Comparison of ENCODE assay signal across 18 cellular contexts in genomic region chr4:74630551-74630950, GRCh38.
A peak's percentile ranks its signal among the peaks of the same experiment; 100 is the strongest.
DNase-seq lines count a peak whose midpoint lies in the region; ATAC-seq, FAIRE-seq and TF ChIP-seq lines count a peak whose summit lies in the region.
"Had no signal": no experiment of that assay in that cellular context is flagged by ENCODE, and none has a peak within 500 bp of the region (broad histone marks: within the 10 kb centered on the region; RNA-seq: fewer than 3 reads in every experiment).

No MANE protein-coding gene starts in this region.

- BruUV-seq in HCT116 (replicated peaks; lab: Mats Ljungman, UMichigan) (no TSS peak), K562 (replicated peaks; lab: Mats Ljungman, UMichigan) (no TSS peak)

- peak overlapping the region; percentile 6 for H3K27ac Mint-ChIP-seq in CD4-positive, alpha-beta T cell
- H3K27ac Mint-ChIP-seq: H9 had no signal

- H2BK120ac ChIP-seq in mesenchymal stem cell (ENCODE audit: low read depth, low read length) = no peak overlapping the region

- H2AFZ ChIP-seq in HCT116 (ENCODE audit: low read depth, low read length, poor library complexity, severe bottlenecking) (no peak overlapping the region), K562 (ENCODE audit: low read depth, low read length) (no peak overlapping the region), mesenchymal stem cell (ENCODE audit: low read depth, low read length) (no peak overlapping the region)

- in situ Hi-C loops in K562 (cut with MboI) = no loop called here

- ATAC-seq in CD4-positive, alpha-beta T cell (ENCODE audit: poor library complexity) = no peak
- no peak for ATAC-seq in HCT116
- no peak for ATAC-seq in K562

- H3K9me3 Mint-ChIP-seq in CD4-positive, alpha-beta T cell = no peaks in the 10 kb centered on the region
- H3K9me3 Mint-ChIP-seq: H9 had no signal

- no peak overlapping the region for H4K8ac ChIP-seq in mesenchymal stem cell (ENCODE audit: low read length)

- POLR2A ChIA-PET in CD4-positive, alpha-beta T cell (lab: Charles Lee) = interaction anchor here (2.2 kb wide), 1 partner anchor 7 kb away, joined by 6 read pairs; no protein-coding TSS in a partner anchor
- POLR2A ChIA-PET in HCT116 (lab: Charles Lee) = interaction anchor here (1.2 to 13.3 kb wide), 7 partner anchors 11 to 97 kb away, joined by 3 to 145 read pairs (median 5); no protein-coding TSS in a partner anchor
- POLR2A ChIA-PET in K562 (lab: Yijun Ruan, JAX) = no interaction called here
- POLR2A ChIA-PET in RWPE1 (lab: Yijun Ruan, JAX; ENCODE audit: low non-redundant PET) = interaction anchor here (0.6 kb wide), 1 partner anchor 258 kb away, joined by 6 read pairs; no protein-coding TSS in a partner anchor

- no peaks in the 10 kb centered on the region for H3K9me1 ChIP-seq in K562 (ENCODE audit: control insufficient read depth, insufficient read depth, low read length)

- no peaks in the 10 kb centered on the region for H3K9me3 ChIP-seq in CD4-positive, alpha-beta T cell (ENCODE audit: control insufficient read depth, low read length)
- H3K9me3 ChIP-seq in HCT116 (ENCODE audit: control insufficient read depth in 1 of 2, insufficient read depth in 1 of 2, low read depth in 1 of 2, low read length in 2 of 2) = no peaks in the 10 kb centered on the region
- no peaks in the 10 kb centered on the region for H3K9me3 ChIP-seq in K562 (replicated peaks; ENCODE audit: control insufficient read depth, insufficient read depth, low read depth, low read length)
- no peaks in the 10 kb centered on the region for H3K9me3 ChIP-seq in mesenchymal stem cell (ENCODE audit: control insufficient read depth, low read length)
- H3K9me3 ChIP-seq: BE2C had no signal

- no peaks in the 10 kb centered on the region for H3K27me3 ChIP-seq in CD4-positive, alpha-beta T cell (ENCODE audit: control insufficient read depth, insufficient read depth, low read length)
- no peaks in the 10 kb centered on the region for H3K27me3 ChIP-seq in HCT116 (ENCODE audit: insufficient read depth, low read length)
- no peaks in the 10 kb centered on the region for H3K27me3 ChIP-seq in K562 (ENCODE audit: control insufficient read depth in 2 of 2, insufficient read depth in 2 of 2, low read length in 2 of 2)
- H3K27me3 ChIP-seq in mesenchymal stem cell (ENCODE audit: control insufficient read depth in 1 of 2, insufficient read depth in 1 of 2, low read length in 2 of 2) = no peaks in the 10 kb centered on the region
- H3K27me3 ChIP-seq: BE2C had no signal

- H3K36me3 ChIP-seq in HCT116 (ENCODE audit: control insufficient read depth in 1 of 2, insufficient read depth in 2 of 2, low read length in 2 of 2) (no peaks in the 10 kb centered on the region; a peak in 1 of 4 replicates), K562 (ENCODE audit: control insufficient read depth, insufficient read depth, low read length) (no peaks in the 10 kb centered on the region), mesenchymal stem cell (ENCODE audit: control insufficient read depth in 1 of 2, insufficient read depth in 2 of 2, low read depth in 1 of 2, low read length in 2 of 2) (no peaks in the 10 kb centered on the region)
- H3K36me3 ChIP-seq: BE2C had no signal

- H4K91ac ChIP-seq in mesenchymal stem cell (ENCODE audit: low read length) = peak overlapping the region; percentile 62

- H3K9me2 ChIP-seq in HCT116 (ENCODE audit: insufficient read depth) = no peaks in the 10 kb centered on the region

- no peak overlapping the region for H3K4ac ChIP-seq in mesenchymal stem cell (ENCODE audit: low read depth in 1 of 2, low read length in 2 of 2)

- RAD21 ChIA-PET in HCT116 (lab: Charles Lee; ENCODE audit: low non-redundant PET in 1 of 2, low total read pairs in 2 of 2, uncharacterized antibody in 2 of 2, unreplicated experiment in 2 of 2) = no interaction called here

- peak overlapping the region; percentile 43 to 59 for H2BK12ac ChIP-seq in mesenchymal stem cell (ENCODE audit: low read length in 2 of 2)

- TF ChIP-seq RAD21 in HCT116 (IDR thresholded peaks at IDR 0.05; ENCODE audit: low read depth) (no peak), K562 (CRISPR knock-in tag; conservative IDR thresholded peaks at IDR 0.05 in 1 of 2, IDR thresholded peaks at IDR 0.05 in 1 of 2) (no peak)

- peaks cover 55% of the 10 kb centered on the region for H3K4me1 Mint-ChIP-seq in CD4-positive, alpha-beta T cell (ENCODE audit: low read depth)

- TF ChIP-seq EP300 in K562 (IDR thresholded peaks at IDR 0.05; ENCODE audit: low read length) = no peak

- H3K23ac ChIP-seq in mesenchymal stem cell (ENCODE audit: low read length in 2 of 2) = no peak overlapping the region

- H3K4me1 ChIP-seq in HCT116 (ENCODE audit: control insufficient read depth in 1 of 2, insufficient read depth in 2 of 2, low read length in 2 of 2) (peaks cover 83 to 99% of the 10 kb centered on the region in 2 experiments), K562 (replicated peaks in 1 of 2; ENCODE audit: control insufficient read depth in 2 of 2, insufficient read depth in 2 of 2, low read length in 2 of 2) (peaks cover 0 to 9% of the 10 kb centered on the region in 2 experiments; a peak in 3 of 5 replicates), mesenchymal stem cell (ENCODE audit: control insufficient read depth, insufficient read depth, low read depth, low read length) (peaks cover 3% of the 10 kb centered on the region)
- H3K4me1 ChIP-seq: BE2C had no signal

- no peak overlapping the region for H2BK5ac ChIP-seq in mesenchymal stem cell (ENCODE audit: low read depth, low read length, poor library complexity, severe bottlenecking)

- H3K4me3 Mint-ChIP-seq in CD4-positive, alpha-beta T cell = no peak overlapping the region
- H3K4me3 Mint-ChIP-seq: CD4-positive, CD25-positive, alpha-beta regulatory T cell; H9 had no signal

- DNase-seq in CD4-positive, alpha-beta T cell = no peak
- no peak for DNase-seq in HCT116 (ENCODE audit: low read depth, low spot score)
- no peak for DNase-seq in K562 (ENCODE audit: extremely low read depth in 1 of 4, low spot score in 3 of 4)
- no peak for DNase-seq in mesenchymal stem cell
- no peak for DNase-seq in RWPE1 (ENCODE audit: low spot score)
- no peak for DNase-seq in hippocampal formation (lab: John Stamatoyannopoulos, UW)
- DNase-seq in mesenteric fat pad (ENCODE audit: low spot score) = no peak
- DNase-seq: ACHN; BE2C; C1 segment of cervical spinal cord; CD4-positive, CD25-positive, alpha-beta regulatory T cell; DMS 273 treated with DMSO at 0.1 percent for 48 hours; H9; KBM-7 had no signal

- 70% methylated on average over 3 of the region's 3 CpGs for WGBS in K562 (ENCODE audit: insufficient coverage, low coverage, missing lambda C conversion rate)
- WGBS in mesenchymal stem cell = 100% methylated on average over 1 of the region's 3 CpGs

- peaks cover 22% of the 10 kb centered on the region for H3K79me2 ChIP-seq in HCT116 (ENCODE audit: insufficient read depth, low read length)
- H3K79me2 ChIP-seq in K562 (ENCODE audit: control insufficient read depth, insufficient read depth, low read length) = no peaks in the 10 kb centered on the region

- H3K27ac ChIP-seq in CD4-positive, alpha-beta T cell (ENCODE audit: low read depth, low read length) = no peak overlapping the region
- H3K27ac ChIP-seq in HCT116 (ENCODE audit: low read depth, low read length) (peak overlapping the region; percentile 94), K562 (ENCODE audit: extremely low read depth, low read depth, low read length) (no peak overlapping the region), mesenchymal stem cell (ENCODE audit: low read length, poor library complexity, severe bottlenecking) (no peak overlapping the region), RWPE1 (no peak overlapping the region)

- no peak overlapping the region for H3K18ac ChIP-seq in mesenchymal stem cell (ENCODE audit: low read depth in 1 of 2, low read length in 2 of 2)

- no peak overlapping the region; the same call in 1 of the 2 replicates for H3K4me2 ChIP-seq in HCT116 (ENCODE audit: low read length)
- no peak overlapping the region for H3K4me2 ChIP-seq in K562 (ENCODE audit: insufficient read depth, low read length)
- no peak overlapping the region for H3K4me2 ChIP-seq in mesenchymal stem cell (ENCODE audit: low read length, poor library complexity, severe bottlenecking)

- no peak overlapping the region for H2BK15ac ChIP-seq in mesenchymal stem cell (ENCODE audit: low read depth, poor library complexity, severe bottlenecking)

- CTCF ChIA-PET in CD4-positive, alpha-beta T cell (lab: Charles Lee) = no interaction called here
- CTCF ChIA-PET in HCT116 (lab: Charles Lee) = no interaction called here
- CTCF ChIA-PET in K562 (lab: Yijun Ruan, JAX; ENCODE audit: low intra/inter-chr PET ratio) = no interaction called here
- CTCF ChIA-PET in RWPE1 (lab: Yijun Ruan, JAX) = no interaction called here

- no peak overlapping the region for H2AK5ac ChIP-seq in mesenchymal stem cell (ENCODE audit: low read length, severe bottlenecking)

- H3K9ac ChIP-seq in HCT116 (ENCODE audit: low read length) (peak overlapping the region; percentile 64), K562 (ENCODE audit: insufficient read depth in 1 of 2, low read depth in 2 of 2, low read length in 2 of 2) (no peak overlapping the region), mesenchymal stem cell (ENCODE audit: low read length) (no peak overlapping the region)

- H3K79me1 ChIP-seq in mesenchymal stem cell (replicated peaks; ENCODE audit: low read length, poor library complexity, severe bottlenecking) = no peaks in the 10 kb centered on the region

- no peak for TF ChIP-seq CTCF in CD4-positive, alpha-beta T cell (IDR thresholded peaks at IDR 0.05)
- TF ChIP-seq CTCF in HCT116 (IDR thresholded peaks at IDR 0.05 in 2 of 3, conservative IDR thresholded peaks at IDR 0.05 in 1 of 3; ENCODE audit: borderline replicate concordance in 1 of 3, insufficient read depth in 1 of 3, low read depth in 2 of 3, low read length in 2 of 3) (no peak), K562 (IDR thresholded peaks at IDR 0.05 in 2 of 3, conservative IDR thresholded peaks at IDR 0.05 in 1 of 3; ENCODE audit: insufficient read depth in 2 of 3, low read depth in 1 of 3, low read length in 3 of 3) (no peak), RWPE1 (conservative IDR thresholded peaks at IDR 0.05; ENCODE audit: low read depth) (no peak)

- H3K4me3 ChIP-seq in HCT116 (replicated peaks in 1 of 2; ENCODE audit: low read depth in 1 of 2, low read length in 2 of 2) = no peak overlapping the region
- no peak overlapping the region for H3K4me3 ChIP-seq in K562
- no peak overlapping the region for H3K4me3 ChIP-seq in mesenchymal stem cell (ENCODE audit: insufficient read depth in 1 of 2, low read depth in 1 of 2, low read length in 2 of 2)

- H4K20me1 ChIP-seq in HCT116 (ENCODE audit: insufficient read depth) (no peaks in the 10 kb centered on the region), K562 (replicated peaks; ENCODE audit: control insufficient read depth, insufficient read depth, low read length) (no peaks in the 10 kb centered on the region)

- no peak overlapping the region for H3K14ac ChIP-seq in mesenchymal stem cell (ENCODE audit: low read length in 2 of 2)

- FAIRE-seq in K562 (lab: Jason Lieb, UNC) = no peak
- FAIRE-seq: G401.6, GM12891, GM19239, H1 had no signal

- intact Hi-C loops in CD4-positive, alpha-beta T cell (cut with DNase I, micrococcal nuclease) = loop anchor here in 1 of 2 experiments (10.0 kb wide), 1 partner anchor 186 kb away; the partner anchor contains the start of gene AREG
- intact Hi-C loops in HCT116 (cut with micrococcal nuclease) (no loop called here), K562 (cut with micrococcal nuclease) (no loop called here)

- no peak for TF ChIP-seq POLR2A in HCT116 (IDR thresholded peaks at IDR 0.05; ENCODE audit: borderline replicate concordance, extremely low read depth, insufficient read depth, insufficient read length)
- no peak for TF ChIP-seq POLR2A in K562 (conservative IDR thresholded peaks at IDR 0.05)

- H3K27me3 Mint-ChIP-seq in CD4-positive, alpha-beta T cell = no peaks in the 10 kb centered on the region
- H3K27me3 Mint-ChIP-seq: CD4-positive, CD25-positive, alpha-beta regulatory T cell had no signal

- no peaks in the 10 kb centered on the region for H3K36me3 Mint-ChIP-seq in CD4-positive, alpha-beta T cell (ENCODE audit: low read depth)
- H3K36me3 Mint-ChIP-seq: CD4-positive, CD25-positive, alpha-beta regulatory T cell had no signal
